In genomic region chr1:184164529-184164928, GRCh38 we compare ENCODE assay signal across 18 cellular contexts.
"Had no signal": no experiment of that assay in that cellular context is flagged by ENCODE, and none has a peak within 500 bp of the region (broad histone marks: within the 10 kb centered on the region; RNA-seq: fewer than 3 reads in every experiment).

No MANE protein-coding gene starts in this region.

- H3K9me3 ChIP-seq: lower lobe of right lung, thyroid gland, uterus had no signal

- H3K4me3 ChIP-seq: lower lobe of right lung, thyroid gland, uterus had no signal

- H2AFZ ChIP-seq: parathyroid adenoma had no signal

- H3K4me1 ChIP-seq: parathyroid adenoma, uterus had no signal

- H3K36me3 ChIP-seq: lower lobe of right lung, thyroid gland, uterus, WERI-Rb-1 had no signal

- ATAC-seq: activated CD8-positive, alpha-beta memory T cell treated with anti-CD3 and anti-CD28 coated beads, Interleukin-2, amount 10 ng/mL, durations not matched to agents 7 days and 5 days; esophagus mucosa; foreskin keratinocyte; lower lobe of right lung; stimulated activated memory B cell treated with anti-CD40 and anti-IgM and Interleukin-4, amounts not matched to agents 10 μg/mL and 1 μg/mL and 100 μg/mL, for 72 hours; T-cell had no signal

- H3K27ac ChIP-seq: foreskin keratinocyte, lower lobe of right lung, parathyroid adenoma, uterus, WERI-Rb-1 had no signal

- H3K79me2 ChIP-seq: parathyroid adenoma had no signal

- DNase-seq: activated CD4-positive, alpha-beta memory T cell treated with anti-CD3 and anti-CD28 coated beads for 36 hours; activated CD8-positive, alpha-beta memory T cell treated with anti-CD3 and anti-CD28 coated beads, Interleukin-2, amount 10 ng/mL, durations not matched to agents 7 days and 5 days; activated naive CD4-positive, alpha-beta T cell treated with anti-CD3 and anti-CD28 coated beads, Interleukin-2, amount 50 U/mL, for 16 hours; activated T-cell treated with anti-CD3 and anti-CD28 coated beads, Interleukin-2, amount 50 U/mL, for 1 hour; foreskin keratinocyte; glutamatergic neuron; immature natural killer cell; lower lobe of right lung; midbrain; stimulated activated CD4-positive, alpha-beta T cell treated with anti-CD3 and anti-CD28 coated beads, Interleukin-2, amount 100 ng/mL, for 48 hours; T-cell; T1000; thyroid gland; uterus; WERI-Rb-1 had no signal

- H3K27me3 ChIP-seq: foreskin keratinocyte, thyroid gland, uterus had no signal
